In genomic region chr5:176644294-176644693, GRCh38 we compare ENCODE assay signal across 15 cellular contexts. TPM values are rescaled to one million over a fixed set of nuclear protein-coding genes. Genes with fewer than 3 reads are reported as not detected.
DNase-seq lines count a peak whose midpoint lies in the region; ATAC-seq and TF ChIP-seq lines count a peak whose summit lies in the region.
"Had no signal": no experiment of that assay in that cellular context is flagged by ENCODE, and none has a peak within 500 bp of the region (broad histone marks: within the 10 kb centered on the region; RNA-seq: fewer than 3 reads in every experiment).

No MANE protein-coding gene starts in this region.

- ATAC-seq in HG03457 (IDR thresholded peaks at IDR 0.05; ENCODE audit: unreplicated experiment): no peak
- ATAC-seq: HCT116 had no signal

- H3K4me1 ChIP-seq in iPS-15b (ENCODE audit: control insufficient read depth, insufficient read depth, low read length): peaks cover 13% of the 10 kb centered on the region
- H3K4me1 ChIP-seq in sigmoid colon: peaks cover 0 to 31% (median 20%) of the 10 kb centered on the region in 4 donors

- TF ChIP-seq CTCF in WERI-Rb-1 (IDR thresholded peaks at IDR 0.05; ENCODE audit: low read depth, low read length) (no peak), sigmoid colon (IDR thresholded peaks at IDR 0.05) (no peak)

- H3K36me3 ChIP-seq in WERI-Rb-1: no peaks in the 10 kb centered on the region
- no peaks in the 10 kb centered on the region for H3K36me3 ChIP-seq in iPS-15b (ENCODE audit: control insufficient read depth, insufficient read depth, low read length)
- H3K36me3 ChIP-seq in sigmoid colon: no peaks in the 10 kb centered on the region

- peak overlapping the region; percentile 94 for H3K27ac ChIP-seq in WERI-Rb-1
- H3K27ac ChIP-seq in sigmoid colon: no peak overlapping the region
- H3K27ac ChIP-seq: 22Rv1, HL-60 had no signal

- no peak for TF ChIP-seq EP300 in sigmoid colon (IDR thresholded peaks at IDR 0.05)

- H3K27me3 ChIP-seq in WERI-Rb-1 (ENCODE audit: insufficient read depth, low read depth, severe bottlenecking) (no peaks in the 10 kb centered on the region), iPS-15b (ENCODE audit: control insufficient read depth, insufficient read depth, low read length) (no peaks in the 10 kb centered on the region), sigmoid colon (no peaks in the 10 kb centered on the region)

- intact Hi-C loops in sigmoid colon (cut with DNase I): loop anchor here (10.0 kb wide), 3 partner anchors 69 to 371 kb away; partner anchors contain the start of genes HIGD2A and NOP16

- no peak for TF ChIP-seq POLR2A in sigmoid colon (IDR thresholded peaks at IDR 0.05)

- H3K9me3 ChIP-seq in WERI-Rb-1 (ENCODE audit: severe bottlenecking) (no peaks in the 10 kb centered on the region), iPS-15b (ENCODE audit: control insufficient read depth, insufficient read depth, low read length) (no peaks in the 10 kb centered on the region), sigmoid colon (no peaks in the 10 kb centered on the region)

- peak overlapping the region; percentile 32 for H3K9ac ChIP-seq in iPS-15b (ENCODE audit: low read depth, low read length)

- peak; percentile 71 for DNase-seq in NCI-H82 (lab: John Stamatoyannopoulos, UW)
- DNase-seq in NCI-H82 treated with DMSO at 0.1 percent for 48 hours (lab: John Stamatoyannopoulos, UW; ENCODE audit: unreplicated experiment): no peak
- DNase-seq in WERI-Rb-1: peak; percentile 90
- no peak for DNase-seq in sigmoid colon
- DNase-seq in NCI-H526 (lab: John Stamatoyannopoulos, UW): no peak
- DNase-seq in NCI-H2196 treated with DMSO at 0.1 percent for 48 hours (lab: John Stamatoyannopoulos, UW; ENCODE audit: unreplicated experiment): no peak
- DNase-seq: CD4-positive, CD25-positive, alpha-beta regulatory T cell; DMS53 had no signal

- WGBS in sigmoid colon, 2 donors: 79% methylated on average over 9 of the region's 9 CpGs

- peak overlapping the region; percentile 21 for H3K4me3 ChIP-seq in WERI-Rb-1 (ENCODE audit: low read depth, low read length)
- no peak overlapping the region for H3K4me3 ChIP-seq in iPS-15b (ENCODE audit: low read depth, low read length)
- no peak overlapping the region for H3K4me3 ChIP-seq in sigmoid colon

RNA-seq across cellular contexts. Expression of gene TSPAN17, which starts 3.0 kb away (rescaled TPM):
- 10 to 100 TPM in 2 of 4 donors, 1 to 10 TPM in 2; 7.4 to 22.4 (median 9.7) TPM for total RNA-seq in sigmoid colon
- 10 to 100 TPM; 21.7 to 37.7 (median 25.2) TPM for polyA plus RNA-seq in sigmoid colon

RNA-seq across cellular contexts. Expression of gene EIF4E1B, which starts 13.8 kb away (rescaled TPM):
- under 1 TPM in 1 of 4 donors, not detected in 3; 0.36 TPM for total RNA-seq in sigmoid colon
- polyA plus RNA-seq in sigmoid colon: not detected
- total RNA-seq: A673; CD4-positive, CD25-positive, alpha-beta regulatory T cell had no signal
- polyA plus RNA-seq: BJ; CD4-positive, CD25-positive, alpha-beta regulatory T cell had no signal

RNA-seq across cellular contexts. Expression of gene SNCB, which starts 14.0 kb away (rescaled TPM):
- 1 to 10 TPM in 1 of 4 donors, not detected in 3; 2.2 TPM for total RNA-seq in sigmoid colon
- under 1 TPM in 1 of 3 donors, not detected in 2; 0.23 TPM for polyA plus RNA-seq in sigmoid colon
- total RNA-seq: A673; CD4-positive, CD25-positive, alpha-beta regulatory T cell had no signal
- polyA plus RNA-seq: BJ; CD4-positive, CD25-positive, alpha-beta regulatory T cell had no signal

RNA-seq across cellular contexts. Expression of gene GPRIN1, which starts 34.3 kb away (rescaled TPM):
- 1 to 10 TPM in 2 of 4 donors, under 1 TPM in 2; 0.33 to 1.6 (median 0.81) TPM for total RNA-seq in sigmoid colon
- 1 to 10 TPM in 1 of 3 donors, under 1 TPM in 2; 0.60 to 1.4 (median 0.69) TPM for polyA plus RNA-seq in sigmoid colon

Comparison
In these comparisons a context has a peak if more than half of its experiments do, and no peak if none do; other contexts are left out.
1. DNase-seq: peak in NCI-H82 (single experiment) and WERI-Rb-1 (single experiment); none in NCI-H82 treated with DMSO at 0.1 percent for 48 hours (single experiment), sigmoid colon (single experiment), NCI-H526 (0 of 2) and NCI-H2196 treated with DMSO at 0.1 percent for 48 hours (single experiment).